7 cellular contexts compared by ENCODE assay signal in genomic region chr5:157730900-157731271, GRCh38. TPM values are rescaled to one million over a fixed set of nuclear protein-coding genes. Genes with fewer than 3 reads are reported as not detected.
DNase-seq lines count a peak whose midpoint lies in the region; ATAC-seq and TF ChIP-seq lines count a peak whose summit lies in the region.

No MANE protein-coding gene starts in this region.

- CTCF ChIA-PET in HCT116 (lab: Charles Lee) (interaction anchor here (0.6 to 1.6 kb wide), 5 partner anchors 10 to 340 kb away, joined by 3 to 17 read pairs (median 4); partner anchors contain the start of gene LSM11), activated B cell treated with CpG ODN at 0.5 μM for 24 hours (lab: Charles Lee) (interaction anchor here (2.0 to 2.5 kb wide), 2 partner anchors 12 to 13 kb away, joined by 7 to 15 read pairs; partner anchors contain the start of gene LSM11)

- BruUV-seq in HCT116 (replicated peaks; lab: Mats Ljungman, UMichigan) = no TSS peak

- peak overlapping the region; percentile 99 for H3K27ac Mint-ChIP-seq in activated B cell treated with CpG ODN at 0.5 μM for 24 hours

- TF ChIP-seq POLR2A in HCT116 (IDR thresholded peaks at IDR 0.05; ENCODE audit: borderline replicate concordance, extremely low read depth, insufficient read depth, insufficient read length) (no peak), spleen (IDR thresholded peaks at IDR 0.05) (no peak)

- intact Hi-C loops in HCT116 (cut with micrococcal nuclease) = no loop called here
- intact Hi-C loops in activated B cell treated with CpG ODN at 0.5 μM for 24 hours (cut with micrococcal nuclease) = loop anchor here (1.0 to 5.0 kb wide), 10 partner anchors 12 to 1081 kb away; partner anchors contain the start of gene LSM11
- intact Hi-C loops in spleen (cut with DNase I; ENCODE audit: low total_unique reads) = no loop called here

- WGBS in hepatocyte (ENCODE audit: low lambda C conversion rate, missing lambda C conversion rate) = 16% methylated on average over 5 of the region's 5 CpGs
- WGBS in spleen, 5 donors = 17 to 21% (median 18%) methylated on average over 5 of the region's 5 CpGs

- H3K36me3 Mint-ChIP-seq in activated B cell treated with CpG ODN at 0.5 μM for 24 hours (ENCODE audit: low read depth) = peaks cover 35% of the 10 kb centered on the region

- no peaks in the 10 kb centered on the region for H3K27me3 ChIP-seq in HCT116 (ENCODE audit: insufficient read depth, low read length)
- no peaks in the 10 kb centered on the region for H3K27me3 ChIP-seq in hepatocyte
- H3K27me3 ChIP-seq in spleen (replicated peaks in 1 of 7) = no peaks in the 10 kb centered on the region

- RAD21 ChIA-PET in HCT116 (lab: Charles Lee; ENCODE audit: low non-redundant PET in 1 of 2, low total read pairs in 2 of 2, uncharacterized antibody in 2 of 2, unreplicated experiment in 2 of 2) = no interaction called here

- H3K79me2 ChIP-seq in HCT116 (ENCODE audit: insufficient read depth, low read length) (peaks cover 16% of the 10 kb centered on the region; the same call in 1 of the 2 replicates), hepatocyte (peaks cover 6% of the 10 kb centered on the region)

- H2AFZ ChIP-seq in HCT116 (ENCODE audit: low read depth, low read length, poor library complexity, severe bottlenecking) = peak overlapping the region; percentile 88
- H2AFZ ChIP-seq in hepatocyte = peak overlapping the region; percentile 65

- peaks cover 2% of the 10 kb centered on the region for H3K9me3 Mint-ChIP-seq in activated B cell treated with CpG ODN at 0.5 μM for 24 hours

- no peaks in the 10 kb centered on the region for H3K27me3 Mint-ChIP-seq in activated B cell treated with CpG ODN at 0.5 μM for 24 hours

- peak overlapping the region; percentile 96 for H3K4me2 ChIP-seq in HCT116 (ENCODE audit: low read length)
- peak overlapping the region; percentile 84 for H3K4me2 ChIP-seq in hepatocyte

- no peak for TF ChIP-seq RAD21 in HCT116 (IDR thresholded peaks at IDR 0.05; ENCODE audit: low read depth)

- H3K4me1 ChIP-seq in HCT116 (ENCODE audit: control insufficient read depth in 1 of 2, insufficient read depth in 2 of 2, low read length in 2 of 2) = peaks cover 0 to 18% of the 10 kb centered on the region in 2 experiments; a peak in 3 of 4 replicates
- H3K4me1 ChIP-seq in hepatocyte (ENCODE audit: insufficient read depth) = no peaks in the 10 kb centered on the region
- H3K4me1 ChIP-seq in spleen = peaks cover 8 to 33% (median 21%) of the 10 kb centered on the region in 6 donors

- H3K4me3 Mint-ChIP-seq in activated B cell treated with CpG ODN at 0.5 μM for 24 hours = peak overlapping the region; percentile 98

- DNase-seq in HCT116 (ENCODE audit: low read depth, low spot score) (no peak), activated B cell treated with CpG ODN at 0.5 μM for 24 hours (no peak), hepatocyte (ENCODE audit: low spot score) (no peak), spleen (no peak), NCI-H748 treated with DMSO at 0.1 percent for 48 hours (lab: John Stamatoyannopoulos, UW) (no peak)

- no peak for ATAC-seq in HCT116
- ATAC-seq in activated B cell treated with CpG ODN at 0.5 μM for 24 hours (ENCODE audit: low read depth) = no peak
- no peak for ATAC-seq in GM19455 (IDR thresholded peaks at IDR 0.05; ENCODE audit: unreplicated experiment)
- no peak for ATAC-seq in GM21529 (IDR thresholded peaks at IDR 0.05; ENCODE audit: unreplicated experiment)

- TF ChIP-seq CTCF in HCT116 (IDR thresholded peaks at IDR 0.05 in 2 of 3, conservative IDR thresholded peaks at IDR 0.05 in 1 of 3; ENCODE audit: borderline replicate concordance in 1 of 3, insufficient read depth in 1 of 3, low read depth in 2 of 3, low read length in 2 of 3) = no peak
- no peak for TF ChIP-seq CTCF in activated B cell treated with CpG ODN at 0.5 μM for 24 hours (IDR thresholded peaks at IDR 0.05)
- no peak for TF ChIP-seq CTCF in hepatocyte (IDR thresholded peaks at IDR 0.05; ENCODE audit: poor library complexity)
- TF ChIP-seq CTCF in spleen (IDR thresholded peaks at IDR 0.05 in 8 of 11, conservative IDR thresholded peaks at IDR 0.05 in 3 of 11) = no peak

- H3K27ac ChIP-seq in HCT116 (ENCODE audit: low read depth, low read length) (peak overlapping the region; percentile 79), hepatocyte (no peak overlapping the region), spleen (peak overlapping the region; percentile 76 to 95 (median 94))

- no peaks in the 10 kb centered on the region for H3K9me2 ChIP-seq in HCT116 (ENCODE audit: insufficient read depth)
- no peaks in the 10 kb centered on the region for H3K9me2 ChIP-seq in hepatocyte (replicated peaks; ENCODE audit: insufficient read depth)

- H3K36me3 ChIP-seq in HCT116 (ENCODE audit: control insufficient read depth in 1 of 2, insufficient read depth in 2 of 2, low read length in 2 of 2) (peaks cover 10 to 25% of the 10 kb centered on the region in 2 experiments), hepatocyte (replicated peaks; ENCODE audit: insufficient read depth, low read depth) (no peaks in the 10 kb centered on the region), spleen (peaks cover 0 to 33% (median 17%) of the 10 kb centered on the region in 6 donors)

- peaks cover 51% of the 10 kb centered on the region for H3K4me1 Mint-ChIP-seq in activated B cell treated with CpG ODN at 0.5 μM for 24 hours

- peak overlapping the region; percentile 79 for H3K9ac ChIP-seq in HCT116 (ENCODE audit: low read length)

- no peaks in the 10 kb centered on the region for H3K9me3 ChIP-seq in HCT116 (ENCODE audit: control insufficient read depth in 1 of 2, insufficient read depth in 1 of 2, low read depth in 1 of 2, low read length in 2 of 2)
- no peaks in the 10 kb centered on the region for H3K9me3 ChIP-seq in hepatocyte (ENCODE audit: low read depth)
- no peaks in the 10 kb centered on the region for H3K9me3 ChIP-seq in spleen

- H3K4me3 ChIP-seq in HCT116 (replicated peaks in 1 of 2; ENCODE audit: low read depth in 1 of 2, low read length in 2 of 2) (peak overlapping the region; percentile 77 to 78), hepatocyte (peak overlapping the region; percentile 48), spleen (peak overlapping the region; percentile 67 to 89 (median 76))

- POLR2A ChIA-PET in HCT116 (lab: Charles Lee) (interaction anchor here (0.8 kb wide), 1 partner anchor 11 kb away, joined by 3 read pairs; no protein-coding TSS in a partner anchor), activated B cell treated with CpG ODN at 0.5 μM for 24 hours (lab: Charles Lee) (interaction anchor here (0.5 to 3.0 kb wide), 23 partner anchors 11 to 1478 kb away, joined by 3 to 22 read pairs (median 4); partner anchors contain the start of genes ADAM19, CLINT1, LSM11 and MED7)

- H4K20me1 ChIP-seq in HCT116 (ENCODE audit: insufficient read depth) (no peaks in the 10 kb centered on the region), hepatocyte (ENCODE audit: insufficient read depth, poor library complexity, severe bottlenecking) (no peaks in the 10 kb centered on the region)

TF ChIP-seq in HCT116, 20 proteins besides CTCF, POLR2A, EP300 and RAD21:
- TF ChIP-seq EGR1 (IDR thresholded peaks at IDR 0.05; ENCODE audit: low read depth) = no peak
- TF ChIP-seq ELF1 (IDR thresholded peaks at IDR 0.05; ENCODE audit: borderline replicate concordance, low read depth) = no peak
- TF ChIP-seq SRF (IDR thresholded peaks at IDR 0.05; ENCODE audit: low read depth) = no peak
- TF ChIP-seq JUND (IDR thresholded peaks at IDR 0.05) = no peak
- no peak for TF ChIP-seq ZNF274 (IDR thresholded peaks at IDR 0.05; ENCODE audit: low read depth, low read length)
TF ChIP-seq in HCT116: peak in this region for 0.

RNA-seq across cellular contexts. Expression of gene THG1L, which starts 0.3 kb away (rescaled TPM):
- total RNA-seq in HCT116 (2021; ENCODE audit: unreplicated experiment) = 33.9 TPM
- polyA plus RNA-seq in HCT116 (2012) = 61.0 and 63.2 TPM in 2 replicates
- 25.6 and 28.9 TPM in 2 replicates for total RNA-seq in activated B cell treated with CpG ODN at 0.5 μM for 24 hours
- total RNA-seq in hepatocyte = 10.2 and 16.2 TPM in 2 replicates
- polyA plus RNA-seq in hepatocyte = 7.5 and 8.8 TPM in 2 replicates
- total RNA-seq in spleen = 10 to 100 TPM in 2 of 7 donors, 1 to 10 TPM in 5; 7.5 to 13.0 (median 8.8) TPM
- polyA plus RNA-seq in spleen = 10 to 100 TPM in 2 of 3 donors, 1 to 10 TPM in 1; 8.3 to 17.8 (median 17.0) TPM

RNA-seq across cellular contexts. Expression of gene LSM11, which starts 12.6 kb away (rescaled TPM):
- 6.2 TPM for total RNA-seq in HCT116 (2021; ENCODE audit: unreplicated experiment)
- 2.3 and 3.2 TPM in 2 replicates for polyA plus RNA-seq in HCT116 (2012)
- 4.6 and 5.0 TPM in 2 replicates for total RNA-seq in activated B cell treated with CpG ODN at 0.5 μM for 24 hours
- total RNA-seq in hepatocyte = 4.7 and 6.4 TPM in 2 replicates
- 1.3 and 2.1 TPM in 2 replicates for polyA plus RNA-seq in hepatocyte
- 1 to 10 TPM; 3.0 to 4.6 (median 3.5) TPM for total RNA-seq in spleen
- polyA plus RNA-seq in spleen = 1 to 10 TPM; 1.2 to 1.5 (median 1.3) TPM

RNA-seq across cellular contexts. Expression of gene C5orf52, which starts 59.6 kb away (rescaled TPM):
- total RNA-seq in HCT116 (2021; ENCODE audit: unreplicated experiment) (not detected), activated B cell treated with CpG ODN at 0.5 μM for 24 hours (not detected in 2 replicates), hepatocyte (not detected in 2 replicates), spleen (not detected)
- polyA plus RNA-seq in HCT116 (2012) = not detected in 2 replicates
- polyA plus RNA-seq in hepatocyte (not detected in 2 replicates), spleen (not detected)
